1 cellular context compared by ENCODE assay signal in genomic region chr10:47396311-47396717, GRCh38.
TF ChIP-seq lines count a peak whose summit lies in the region.

No MANE protein-coding gene starts in this region.

TF ChIP-seq in HepG2, 621 proteins besides CTCF, POLR2A, EP300 and RAD21:
- TF ChIP-seq FOXA1 (IDR thresholded peaks at IDR 0.05) (no peak), FOXA1 (CRISPR knock-in tag; IDR thresholded peaks at IDR 0.05) (peak; percentile 31; the same call in 1 of the 2 replicates), ZNF75D (CRISPR knock-in tag; IDR thresholded peaks at IDR 0.05; ENCODE audit: borderline replicate concordance) (no peak)
TF ChIP-seq in HepG2: peak in this region for 1.
